Comparison of ENCODE assay signal across 17 cellular contexts in the genomic region with DNA sequence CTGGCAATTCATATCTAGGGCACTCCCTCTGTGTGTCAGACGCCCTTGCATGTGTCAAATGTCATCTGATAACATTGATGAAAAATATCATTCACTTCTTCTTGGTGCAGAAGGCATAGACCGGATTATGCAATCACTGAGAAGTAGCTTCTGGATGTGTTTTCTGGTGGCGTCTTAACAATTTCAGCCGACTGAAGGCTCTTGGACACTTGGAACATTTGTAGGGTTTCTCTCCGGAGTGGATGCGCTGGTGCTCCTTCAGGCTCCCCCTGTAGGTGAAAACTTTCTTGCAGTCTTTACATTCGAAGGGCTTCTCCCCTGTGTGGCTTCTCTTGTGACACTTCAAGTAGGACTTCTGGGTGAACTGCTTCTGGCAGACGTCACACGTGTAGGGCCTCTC. TPM values are rescaled to one million over a fixed set of nuclear protein-coding genes. Genes with fewer than 3 reads are reported as not detected.
A peak's percentile ranks its signal among the peaks of the same experiment; 100 is the strongest.
DNase-seq lines count a peak whose midpoint lies in the region; ATAC-seq and TF ChIP-seq lines count a peak whose summit lies in the region.
"Not testable (repeated sequence)": the region's sequence is repeated elsewhere in the genome, so short reads cannot be mapped to it uniquely, and the experiment has no call there.
"Had no signal": no experiment of that assay in that cellular context is flagged by ENCODE, and none has a peak within 500 bp of the region (broad histone marks: within the 10 kb centered on the region; RNA-seq: fewer than 3 reads in every experiment).

No MANE protein-coding gene starts in this region.

- intact Hi-C loops in body of pancreas (cut with DNase I), result not testable (repeated sequence)

- H3K4me2 ChIP-seq in DND-41 (ENCODE audit: insufficient read depth, low read length), result not testable (repeated sequence)

- peaks cover 32% of the 10 kb centered on the region for H3K9me3 Mint-ChIP-seq in nephron progenitor cell

- H3K27me3 ChIP-seq in DND-41 (ENCODE audit: insufficient read depth, low read length, poor library complexity); body of pancreas: not testable (repeated sequence)

- DNase-seq in DND-41, nephron progenitor cell: not testable (repeated sequence)
- DNase-seq in HuH-7 (ENCODE audit: low spot score), result peak; percentile 56
- peak; percentile 36 for DNase-seq in OCI-M1 (lab: John Stamatoyannopoulos, UW)
- DNase-seq in body of pancreas, result peak in 2 of 4 donors; percentile 6 to 7
- peak; percentile 5 for DNase-seq in fibroblast of mammary gland (ENCODE audit: low read depth)
- peak; percentile 55 for DNase-seq in islet precursor cell

- TF ChIP-seq CTCF in 22Rv1 (IDR thresholded peaks at IDR 0.05), result peak; percentile 32
- peak; percentile 26 for TF ChIP-seq CTCF in DND-41 (IDR thresholded peaks at IDR 0.05; ENCODE audit: borderline replicate concordance, extremely low read depth, low read length, poor library complexity, severe bottlenecking)
- TF ChIP-seq CTCF in body of pancreas (IDR thresholded peaks at IDR 0.05), result peak in 4 of 7 experiments; percentile 6 to 27 (median 16)
- peak; percentile 24 for TF ChIP-seq CTCF in fibroblast of mammary gland (conservative IDR thresholded peaks at IDR 0.05; ENCODE audit: control insufficient read depth, insufficient read depth, low read depth, low read length)
- peak; percentile 14 for TF ChIP-seq CTCF in nephron progenitor cell (IDR thresholded peaks at IDR 0.05)

- not testable (repeated sequence) for H3K27ac Mint-ChIP-seq in nephron progenitor cell

- H3K27me3 Mint-ChIP-seq in nephron progenitor cell (ENCODE audit: low read depth, poor library complexity), result peaks cover 13% of the 10 kb centered on the region

- TF ChIP-seq POLR2A in body of pancreas (IDR thresholded peaks at IDR 0.05), result not testable (repeated sequence)

- not testable (repeated sequence) for H3K79me2 ChIP-seq in DND-41 (ENCODE audit: insufficient read depth, low read length)

- H2AFZ ChIP-seq in DND-41 (ENCODE audit: low read depth, low read length), result not testable (repeated sequence)

- not testable (repeated sequence) for H3K36me3 ChIP-seq in DND-41 (ENCODE audit: insufficient read depth, low read length); body of pancreas (replicated peaks in 1 of 2; ENCODE audit: insufficient read depth in 1 of 2, low read depth in 2 of 2)

- not testable (repeated sequence) for H3K4me3 Mint-ChIP-seq in nephron progenitor cell

- H3K4me1 ChIP-seq in DND-41 (ENCODE audit: insufficient read depth, low read length) (peaks cover 12% of the 10 kb centered on the region), body of pancreas (peaks cover 11% of the 10 kb centered on the region)

- ATAC-seq in DND-41 (ENCODE audit: insufficient read depth, low read depth); body of pancreas: not testable (repeated sequence)

- WGBS in body of pancreas, 2 donors, result 53 to 54% methylated on average over 9 of the region's 9 CpGs

- H3K4me1 Mint-ChIP-seq in nephron progenitor cell, result not testable (repeated sequence)

- peaks cover 40% of the 10 kb centered on the region for H3K36me3 Mint-ChIP-seq in nephron progenitor cell (ENCODE audit: low read depth)

- not testable (repeated sequence) for H3K27ac ChIP-seq in 22Rv1; DND-41 (ENCODE audit: low read length); body of pancreas

- H4K20me1 ChIP-seq in DND-41 (ENCODE audit: insufficient read depth, low read length), result not testable (repeated sequence)

- H3K4me3 ChIP-seq in DND-41 (ENCODE audit: low read depth in 1 of 2, low read length in 2 of 2); body of pancreas; fibroblast of mammary gland (ENCODE audit: control insufficient read depth, low read depth, low read length): not testable (repeated sequence)

- not testable (repeated sequence) for H3K9ac ChIP-seq in DND-41 (ENCODE audit: low read depth, low read length)

- not testable (repeated sequence) for H3K9me3 ChIP-seq in DND-41 (ENCODE audit: insufficient read depth, low read length, severe bottlenecking); body of pancreas

RNA-seq across cellular contexts. Expression of a gene that starts 19.4 kb away (rescaled TPM):
- total RNA-seq in body of pancreas, result not detected
- total RNA-seq: activated CD4-positive, alpha-beta T cell treated with anti-CD3 and anti-CD28 coated beads for 36 hours; astrocyte; CD4-positive, CD25-positive, alpha-beta regulatory T cell; colonic mucosa; glomerular endothelial cell; natural killer cell treated with Interleukin-12 subunit alpha and Interleukin-12 subunit beta and Interleukin-15 and Interleukin-18, amount 100 ng/mL, for 72 hours; prostate gland; smooth muscle cell; ureter had no signal

RNA-seq across cellular contexts. Expression of a gene that starts 23.9 kb away (rescaled TPM):
- total RNA-seq in body of pancreas, result not detected
- total RNA-seq: activated CD4-positive, alpha-beta T cell treated with anti-CD3 and anti-CD28 coated beads for 36 hours; astrocyte; CD4-positive, CD25-positive, alpha-beta regulatory T cell; colonic mucosa; glomerular endothelial cell; natural killer cell treated with Interleukin-12 subunit alpha and Interleukin-12 subunit beta and Interleukin-15 and Interleukin-18, amount 100 ng/mL, for 72 hours; smooth muscle cell; ureter had no signal

RNA-seq across cellular contexts. Expression of a gene that starts 45.6 kb away (rescaled TPM):
- not detected for total RNA-seq in body of pancreas
- total RNA-seq: activated CD4-positive, alpha-beta T cell treated with anti-CD3 and anti-CD28 coated beads for 36 hours; astrocyte; CD4-positive, CD25-positive, alpha-beta regulatory T cell; colonic mucosa; glomerular endothelial cell; natural killer cell treated with Interleukin-12 subunit alpha and Interleukin-12 subunit beta and Interleukin-15 and Interleukin-18, amount 100 ng/mL, for 72 hours; prostate gland; smooth muscle cell; ureter had no signal

RNA-seq across cellular contexts. Expression of a gene that starts 51.1 kb away (rescaled TPM):
- total RNA-seq in body of pancreas, result not detected
- total RNA-seq: astrocyte; CD4-positive, CD25-positive, alpha-beta regulatory T cell; colonic mucosa; prostate gland; smooth muscle cell; ureter had no signal
